In the genomic region with DNA sequence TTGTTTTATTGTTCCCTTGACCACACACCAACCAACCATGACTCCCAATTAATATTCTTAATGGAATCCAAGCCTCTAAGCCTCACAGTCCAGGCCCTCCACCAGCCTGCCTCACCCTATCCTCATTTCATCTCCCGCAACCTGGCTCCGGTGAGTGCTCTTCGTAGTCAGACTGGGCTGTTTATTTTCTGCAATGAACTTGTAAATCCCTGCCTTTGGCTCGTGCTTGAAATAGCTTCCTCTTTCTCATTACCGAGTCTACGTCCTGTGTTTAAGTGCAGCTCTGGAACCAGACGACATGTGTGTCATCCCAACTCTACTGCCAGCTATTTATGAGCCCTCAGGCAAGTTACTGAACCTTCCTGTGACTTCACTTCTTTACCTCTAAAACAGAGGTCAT, we compare ENCODE assay signal across 13 cellular contexts. TPM values are rescaled to one million over a fixed set of nuclear protein-coding genes. Genes with fewer than 3 reads are reported as not detected.
DNase-seq lines count a peak whose midpoint lies in the region; ATAC-seq and TF ChIP-seq lines count a peak whose summit lies in the region.
"Had no signal": no experiment of that assay in that cellular context is flagged by ENCODE, and none has a peak within 500 bp of the region (broad histone marks: within the 10 kb centered on the region; RNA-seq: fewer than 3 reads in every experiment).

No MANE protein-coding gene starts in this region.

- H3F3A ChIP-seq in OCI-LY1 (ENCODE audit: insufficient read depth, low read length), result no peaks in the 10 kb centered on the region

- H3K4me3 ChIP-seq in OCI-LY1 (ENCODE audit: low read depth, low read length, poor library complexity, severe bottlenecking), result no peak overlapping the region

- DNase-seq in NCI-H1417 (lab: John Stamatoyannopoulos, UW) (peak in 2 of 3 experiments; percentile 21 to 38), NCI-H1417 treated with DMSO at 0.1 percent for 48 hours (lab: John Stamatoyannopoulos, UW) (no peak), sciatic nerve (ENCODE audit: low spot score) (no peak), SHP77 treated with DMSO at 0.1 percent for 48 hours (lab: John Stamatoyannopoulos, UW) (no peak), NCI-H2171 (lab: John Stamatoyannopoulos, UW) (no peak)
- DNase-seq in activated naive CD8-positive, alpha-beta T cell treated with anti-CD3 and anti-CD28 coated beads for 36 hours, result no peak
- DNase-seq: activated naive CD4-positive, alpha-beta T cell; Calu3; NCI-H1105 treated with DMSO at 0.1 percent for 48 hours; NCI-H526 treated with DMSO at 0.1 percent for 48 hours had no signal

- no peak overlapping the region for H3K27ac Mint-ChIP-seq in activated naive CD8-positive, alpha-beta T cell treated with anti-CD3 and anti-CD28 coated beads for 36 hours

- H3K4me1 Mint-ChIP-seq in activated naive CD8-positive, alpha-beta T cell treated with anti-CD3 and anti-CD28 coated beads for 36 hours, result no peaks in the 10 kb centered on the region
- H3K4me1 Mint-ChIP-seq: central memory CD8-positive, alpha-beta T cell had no signal

- H3K36me3 Mint-ChIP-seq in activated naive CD8-positive, alpha-beta T cell treated with anti-CD3 and anti-CD28 coated beads for 36 hours, result no peaks in the 10 kb centered on the region

- no peaks in the 10 kb centered on the region for H4K20me1 ChIP-seq in OCI-LY1 (ENCODE audit: insufficient read depth, low read length)

- no peak overlapping the region for H3K9ac ChIP-seq in OCI-LY1 (ENCODE audit: low read length)

- H3K4me1 ChIP-seq in OCI-LY1 (ENCODE audit: insufficient read depth, low read length, severe bottlenecking), result peaks cover 46% of the 10 kb centered on the region

- no peaks in the 10 kb centered on the region for H3K79me2 ChIP-seq in OCI-LY1 (ENCODE audit: insufficient read depth, low read length)

- H3K27me3 ChIP-seq in OCI-LY1 (ENCODE audit: insufficient read depth, low read length), result no peaks in the 10 kb centered on the region

- intact Hi-C loops in sciatic nerve (cut with DNase I), result no loop called here

- no peaks in the 10 kb centered on the region for H3K9me2 ChIP-seq in OCI-LY1 (ENCODE audit: low read depth, low read length)

- peak overlapping the region; percentile 34 for H3K27ac ChIP-seq in OCI-LY1 (ENCODE audit: low read depth, low read length, poor library complexity, severe bottlenecking)

- H3K27me3 Mint-ChIP-seq in activated naive CD8-positive, alpha-beta T cell treated with anti-CD3 and anti-CD28 coated beads for 36 hours, result no peaks in the 10 kb centered on the region
- H3K27me3 Mint-ChIP-seq: central memory CD8-positive, alpha-beta T cell had no signal

- peak overlapping the region; percentile 85; the same call in 1 of the 2 replicates for H2AFZ ChIP-seq in OCI-LY1 (ENCODE audit: low read length)

- no peak for TF ChIP-seq CTCF in OCI-LY1 (IDR thresholded peaks at IDR 0.05; ENCODE audit: low read length)

- no peak overlapping the region for H3K4me3 Mint-ChIP-seq in activated naive CD8-positive, alpha-beta T cell treated with anti-CD3 and anti-CD28 coated beads for 36 hours
- H3K4me3 Mint-ChIP-seq: central memory CD8-positive, alpha-beta T cell had no signal

- no peaks in the 10 kb centered on the region for H3K9me3 ChIP-seq in OCI-LY1 (ENCODE audit: low read length)

- no peaks in the 10 kb centered on the region for H3K36me3 ChIP-seq in OCI-LY1 (ENCODE audit: insufficient read depth, low read length)

- ATAC-seq in esophagus mucosa, result peak; percentile 71
- ATAC-seq in sciatic nerve, result peak; percentile 17

- H3K9me3 Mint-ChIP-seq in activated naive CD8-positive, alpha-beta T cell treated with anti-CD3 and anti-CD28 coated beads for 36 hours, result no peaks in the 10 kb centered on the region
- H3K9me3 Mint-ChIP-seq: central memory CD8-positive, alpha-beta T cell had no signal

- H3K4me2 ChIP-seq in OCI-LY1 (ENCODE audit: low read length), result no peak overlapping the region

RNA-seq across cellular contexts. Expression of a gene that starts 12.4 kb away (rescaled TPM):
- total RNA-seq in esophagus mucosa, result 1.3 TPM
- total RNA-seq in sciatic nerve, result 5.8 TPM
- under 1 TPM; 0.64 to 0.99 TPM for total RNA-seq in activated naive CD8-positive, alpha-beta T cell treated with anti-CD3 and anti-CD28 coated beads for 36 hours

RNA-seq across cellular contexts. Expression of a gene that starts 56.2 kb away (rescaled TPM):
- 0.60 TPM for total RNA-seq in esophagus mucosa
- total RNA-seq in sciatic nerve, result 18.2 TPM
- total RNA-seq in activated naive CD8-positive, alpha-beta T cell treated with anti-CD3 and anti-CD28 coated beads for 36 hours, result under 1 TPM; 0.16 to 0.29 TPM

Comparison
In these comparisons a context has a peak if more than half of its experiments do, and no peak if none do; other contexts are left out.
1. DNase-seq: peak in NCI-H1417 (2 of 3); none in NCI-H1417 treated with DMSO at 0.1 percent for 48 hours (single experiment), sciatic nerve (single experiment), SHP77 treated with DMSO at 0.1 percent for 48 hours (single experiment), NCI-H2171 (single experiment) and activated naive CD8-positive, alpha-beta T cell treated with anti-CD3 and anti-CD28 coated beads for 36 hours (single experiment).
2. RNA of a gene that starts 56.2 kb away (total RNA-seq): 18.2 TPM in sciatic nerve (single experiment); 0.60 TPM in esophagus mucosa (single experiment) and 0.16 to 0.29 TPM in activated naive CD8-positive, alpha-beta T cell treated with anti-CD3 and anti-CD28 coated beads for 36 hours; every median in the first group is over 10 times any median in the second.